In the genomic region with DNA sequence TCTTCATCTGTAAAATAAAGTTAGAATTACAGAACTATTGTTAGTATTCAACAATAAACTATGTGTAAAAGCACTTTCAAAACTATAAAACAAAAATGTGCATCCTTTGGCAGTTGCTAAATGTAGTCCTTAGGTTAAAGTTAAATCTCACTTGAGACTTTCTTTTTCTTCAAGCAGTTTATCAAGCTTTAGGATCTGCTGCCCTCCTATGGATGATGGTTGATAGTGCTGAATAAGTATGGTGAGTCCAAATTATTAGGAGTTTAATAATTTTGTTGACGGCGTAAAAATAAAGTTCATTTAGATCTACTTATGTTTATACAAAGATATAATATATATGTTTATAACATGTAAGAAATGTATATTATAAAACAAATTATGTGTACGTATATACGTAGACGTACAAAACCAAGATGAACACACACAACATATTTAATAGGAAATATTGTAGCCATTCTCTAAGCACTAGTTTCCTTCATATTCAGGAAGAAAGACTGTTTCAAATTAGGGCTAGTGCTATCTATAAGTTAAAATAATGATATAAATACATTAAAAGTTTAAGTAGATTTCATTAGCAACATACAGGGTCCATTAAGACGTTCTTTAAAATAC, we compare ENCODE assay signal across 8 cellular contexts. TPM values are rescaled to one million over a fixed set of nuclear protein-coding genes. Genes with fewer than 3 reads are reported as not detected.
DNase-seq lines count a peak whose midpoint lies in the region; ATAC-seq and TF ChIP-seq lines count a peak whose summit lies in the region.

No MANE protein-coding gene starts in this region.

- intact Hi-C loops in heart right ventricle (cut with DNase I), result loop anchor here in 7 of 10 donors (5.0 to 10.0 kb wide), 3 partner anchors 292 to 302 kb away; no protein-coding TSS in a partner anchor
- intact Hi-C loops in Right ventricle myocardium superior (cut with DNase I), result no loop called here
- intact Hi-C loops in uterus (cut with DNase I; ENCODE audit: low total_unique reads), result no loop called here

- no peak overlapping the region for H3K27ac ChIP-seq in heart right ventricle
- H3K27ac ChIP-seq in uterus, result no peak overlapping the region

- TF ChIP-seq CTCF in heart right ventricle (IDR thresholded peaks at IDR 0.05), result peak in 7 of 9 donors; percentile 26 to 59 (median 29)
- TF ChIP-seq CTCF in uterus (IDR thresholded peaks at IDR 0.05), result no peak

- TF ChIP-seq POLR2A in uterus (IDR thresholded peaks at IDR 0.05), result no peak

- H3K4me3 ChIP-seq in heart right ventricle (no peak overlapping the region), uterus (no peak overlapping the region)

- H3K4me1 ChIP-seq in heart right ventricle (no peaks in the 10 kb centered on the region), uterus (no peaks in the 10 kb centered on the region)

- no peak for ATAC-seq in heart right ventricle
- no peak for ATAC-seq in Right ventricle myocardium superior (ENCODE audit: poor library complexity)
- ATAC-seq in GM21447 (IDR thresholded peaks at IDR 0.05; ENCODE audit: unreplicated experiment), result no peak

- H3K27me3 ChIP-seq in heart right ventricle (no peaks in the 10 kb centered on the region), uterus (no peaks in the 10 kb centered on the region)

- H3K9me3 ChIP-seq in heart right ventricle (peaks cover 0 to 19% (median 0%) of the 10 kb centered on the region in 11 donors), uterus (no peaks in the 10 kb centered on the region)

- WGBS in heart right ventricle, 2 donors, result 74 to 78% methylated on average over 6 of the region's 6 CpGs

- DNase-seq in heart right ventricle (no peak), Right ventricle myocardium superior (no peak), OCI-M1 (lab: John Stamatoyannopoulos, UW) (peak; percentile 72), foreskin melanocyte (peak; percentile 3), NCI-H2227 treated with DMSO at 0.1 percent for 48 hours (lab: John Stamatoyannopoulos, UW) (no peak), uterus (no peak), cerebellum (ENCODE audit: low spot score) (no peak)

- H3K36me3 ChIP-seq in heart right ventricle (no peaks in the 10 kb centered on the region), uterus (no peaks in the 10 kb centered on the region)

RNA-seq across cellular contexts. Expression of a gene that starts 22.3 kb away (rescaled TPM):
- not detected for total RNA-seq in heart right ventricle
- polyA plus RNA-seq in heart right ventricle, result not detected
- not detected for total RNA-seq in Right ventricle myocardium superior
- under 1 TPM in 1 of 4 donors, not detected in 3; 0.21 TPM for total RNA-seq in uterus
- not detected for total RNA-seq in cerebellum

RNA-seq across cellular contexts. Expression of a gene that starts 35.9 kb away (rescaled TPM):
- total RNA-seq in heart right ventricle (not detected), Right ventricle myocardium superior (not detected), uterus (not detected), cerebellum (not detected)
- not detected for polyA plus RNA-seq in heart right ventricle

Comparison
In these comparisons a context has a peak if more than half of its experiments do, and no peak if none do; other contexts are left out.
1. intact Hi-C loops: an anchor here in heart right ventricle (5.0 to 10.0 kb wide); none called in Right ventricle myocardium superior and uterus.
2. DNase-seq: peak in OCI-M1 (single experiment) and foreskin melanocyte (single experiment); none in heart right ventricle (0 of 2), Right ventricle myocardium superior (single experiment), NCI-H2227 treated with DMSO at 0.1 percent for 48 hours (single experiment), uterus (0 of 2) and cerebellum (single experiment).
3. CTCF ChIP-seq: peak in heart right ventricle (7 of 9); none in uterus (0 of 4).